Comparison of ENCODE assay signal across 8 cellular contexts in the genomic region with DNA sequence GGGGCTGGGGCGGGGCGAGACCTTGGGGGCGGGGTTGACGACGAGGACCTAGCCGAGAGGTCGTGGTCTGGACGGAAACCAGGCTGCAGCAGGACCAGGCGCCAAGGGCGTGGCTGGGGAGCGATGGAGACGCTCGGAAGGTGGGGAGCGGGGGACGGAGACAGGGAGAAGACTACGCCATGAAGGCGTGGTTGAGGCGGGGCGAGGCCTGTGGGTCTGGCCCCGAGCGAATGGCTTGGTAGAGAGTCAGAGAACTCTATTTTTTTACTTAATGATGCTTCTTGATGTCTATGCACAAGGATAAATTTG. TPM values are rescaled to one million over a fixed set of nuclear protein-coding genes. Genes with fewer than 3 reads are reported as not detected.
DNase-seq lines count a peak whose midpoint lies in the region; ATAC-seq, FAIRE-seq and TF ChIP-seq lines count a peak whose summit lies in the region.

No MANE protein-coding gene starts in this region.

- peaks cover 42% of the 10 kb centered on the region for H3K79me2 ChIP-seq in astrocyte (ENCODE audit: insufficient read depth, low read length)

- H3K4me1 Mint-ChIP-seq in astrocyte (ENCODE audit: low read depth, unreplicated experiment), result peaks cover 13% of the 10 kb centered on the region

- ATAC-seq in HG02623 (IDR thresholded peaks at IDR 0.05; ENCODE audit: unreplicated experiment) (no peak), aorta (ENCODE audit: low FRiP score) (no peak)

- intact Hi-C loops in aorta (cut with DNase I), result loop anchor here (1.0 to 2.0 kb wide), 2 partner anchors 27 kb away; no protein-coding TSS in a partner anchor

- H3K9me3 ChIP-seq in AG04450 (ENCODE audit: control insufficient read depth, insufficient read depth, low read length), result peaks cover 12% of the 10 kb centered on the region; the same call in 1 of the 2 replicates
- H3K9me3 ChIP-seq in astrocyte (ENCODE audit: insufficient read depth, low read depth, low read length), result no peaks in the 10 kb centered on the region
- peaks cover 4% of the 10 kb centered on the region for H3K9me3 ChIP-seq in mesodermal cell (ENCODE audit: control insufficient read depth, low read length)
- no peaks in the 10 kb centered on the region for H3K9me3 ChIP-seq in aorta (ENCODE audit: control insufficient read depth, low read length)

- 3 to 4% methylated on average over 11 to 18 of the region's 21 CpGs for WGBS in mesodermal cell (ENCODE audit: insufficient coverage in 2 of 2), 2 experiments
- 0 to 1% methylated on average over 21 of the region's 21 CpGs for WGBS in aorta, 2 donors

- peaks cover 8% of the 10 kb centered on the region for H3K4me1 ChIP-seq in astrocyte (ENCODE audit: insufficient read depth, low read length)
- no peaks in the 10 kb centered on the region for H3K4me1 ChIP-seq in mesodermal cell (ENCODE audit: control insufficient read depth, insufficient read depth, low read length, poor library complexity, severe bottlenecking)
- H3K4me1 ChIP-seq in aorta (ENCODE audit: control insufficient read depth in 1 of 2, insufficient read depth in 2 of 2, low read length in 2 of 2), result no peaks in the 10 kb centered on the region

- H3K9me3 Mint-ChIP-seq in astrocyte (ENCODE audit: unreplicated experiment), result no peaks in the 10 kb centered on the region

- H4K20me1 ChIP-seq in astrocyte (ENCODE audit: insufficient read depth, low read length), result peaks cover 23% of the 10 kb centered on the region

- DNase-seq in AG04450 (ENCODE audit: low read depth, low spot score) (no peak), HFF-Myc (ENCODE audit: extremely low read depth, low read depth) (no peak), astrocyte (ENCODE audit: low read depth) (no peak), HT-29 (ENCODE audit: low spot score) (no peak), aorta (no peak), NCI-H1092 (lab: John Stamatoyannopoulos, UW) (no peak)

- no peaks in the 10 kb centered on the region for H3K27me3 Mint-ChIP-seq in astrocyte (ENCODE audit: low read depth, unreplicated experiment)

- no peaks in the 10 kb centered on the region for H3K36me3 ChIP-seq in astrocyte (ENCODE audit: insufficient read depth, low read length)
- H3K36me3 ChIP-seq in mesodermal cell (ENCODE audit: control insufficient read depth, insufficient read depth, low read length), result peaks cover 33% of the 10 kb centered on the region
- H3K36me3 ChIP-seq in aorta (ENCODE audit: control insufficient read depth in 1 of 2, insufficient read depth in 2 of 2, low read length in 1 of 2), result no peaks in the 10 kb centered on the region

- peak overlapping the region; percentile 94 for H3K4me3 Mint-ChIP-seq in astrocyte (ENCODE audit: unreplicated experiment)

- CTCF ChIA-PET in AG04450 (lab: Charles Lee), result no interaction called here

- H3K4me2 ChIP-seq in astrocyte (ENCODE audit: low read length), result peak overlapping the region; percentile 84

- TF ChIP-seq CTCF in AG04450 (IDR thresholded peaks at IDR 0.05; ENCODE audit: low read depth, low read length), result no peak
- TF ChIP-seq CTCF in HFF-Myc (IDR thresholded peaks at IDR 0.05; ENCODE audit: low read depth, low read length, missing control alignments), result no peak
- TF ChIP-seq CTCF in astrocyte (IDR thresholded peaks at IDR 0.05; ENCODE audit: insufficient read depth, low read depth, low read length), result no peak

- FAIRE-seq in astrocyte (lab: Jason Lieb, UNC), result no peak

- H3K27me3 ChIP-seq in AG04450 (ENCODE audit: control insufficient read depth, insufficient read depth, low read length) (no peaks in the 10 kb centered on the region), astrocyte (ENCODE audit: insufficient read depth, low read length) (no peaks in the 10 kb centered on the region), aorta (ENCODE audit: control insufficient read depth in 1 of 2, insufficient read depth in 2 of 2, low read length in 1 of 2) (no peaks in the 10 kb centered on the region)

- peaks cover 18% of the 10 kb centered on the region for H3K36me3 Mint-ChIP-seq in astrocyte (ENCODE audit: low read depth, unreplicated experiment)

- H2AFZ ChIP-seq in astrocyte (ENCODE audit: low read depth, low read length), result peak overlapping the region; percentile 81

- H3K4me3 ChIP-seq in AG04450 (ENCODE audit: low read depth, low read length) (peak overlapping the region; percentile 58), HFF-Myc (replicated peaks; ENCODE audit: low read depth, low read length) (peak overlapping the region; percentile 12; the same call in 1 of the 2 replicates), astrocyte (ENCODE audit: insufficient read depth, low read depth, low read length) (peak overlapping the region; percentile 48), mesodermal cell (ENCODE audit: extremely low read depth, insufficient read depth, low read length, poor library complexity, severe bottlenecking) (peak overlapping the region; percentile 14), aorta (ENCODE audit: low read length in 2 of 2) (no peak overlapping the region)

- POLR2A ChIA-PET in AG04450 (lab: Yijun Ruan, JAX), result interaction anchor here (0.5 to 1.0 kb wide), 6 partner anchors 9 to 1429 kb away, joined by 3 to 8 read pairs (median 4); partner anchors contain the start of genes RAB11B and UBL5

- H3K27ac ChIP-seq in AG04450 (ENCODE audit: low read depth, low read length), result peak overlapping the region; percentile 57
- no peak overlapping the region for H3K27ac ChIP-seq in astrocyte (ENCODE audit: low read depth, low read length)
- H3K27ac ChIP-seq in mesodermal cell (ENCODE audit: low read depth, low read length, severe bottlenecking), result peak overlapping the region; percentile 36
- peak overlapping the region in 1 of 2 donors; percentile 14 for H3K27ac ChIP-seq in aorta (ENCODE audit: low read depth in 1 of 2, low read length in 2 of 2)

- H3K9ac ChIP-seq in astrocyte (ENCODE audit: low read length), result no peak overlapping the region

- peak overlapping the region; percentile 88 for H3K27ac Mint-ChIP-seq in astrocyte (ENCODE audit: unreplicated experiment)

RNA-seq across cellular contexts. Expression of gene FBXL12, which starts 0.7 kb away (rescaled TPM):
- polyA plus RNA-seq in AG04450 (2011; rRNA removed), result 23.6 and 28.6 TPM in 2 replicates
- 9.6 and 13.5 TPM in 2 replicates for polyA minus RNA-seq in AG04450 (2011; rRNA and poly(A)+ RNA removed)
- total RNA-seq in astrocyte, result 52.3 and 54.2 TPM in 2 replicates
- 36.2 TPM for polyA plus RNA-seq in mesodermal cell (2013, experiment 1 of 2)
- 37.4 TPM for polyA plus RNA-seq in mesodermal cell (2013, experiment 2 of 2)
- 31.8 and 40.7 TPM in 2 replicates for total RNA-seq in HT-29 (2014; rRNA removed; shearing (Covaris generic))
- total RNA-seq in aorta, result 10 to 100 TPM; 29.1 to 29.8 TPM
- 10 to 100 TPM; 11.3 to 43.5 TPM for polyA plus RNA-seq in aorta

RNA-seq across cellular contexts. Expression of gene UBL5, which starts 8.2 kb away (rescaled TPM):
- polyA plus RNA-seq in AG04450 (2011; rRNA removed) (591 and 734 TPM in 2 replicates), aorta (1,000 to 10,000 TPM in 1 of 2 donors, 100 to 1,000 TPM in 1; 603 to 1,147 TPM)
- 75.3 and 86.5 TPM in 2 replicates for polyA minus RNA-seq in AG04450 (2011; rRNA and poly(A)+ RNA removed)
- total RNA-seq in astrocyte (519 and 547 TPM in 2 replicates), aorta (100 to 1,000 TPM; 207 to 220 TPM)
- 737 TPM for polyA plus RNA-seq in mesodermal cell (2013, experiment 1 of 2)
- 650 TPM for polyA plus RNA-seq in mesodermal cell (2013, experiment 2 of 2)
- total RNA-seq in HT-29 (2014; rRNA removed; shearing (Covaris generic)), result 187 and 200 TPM in 2 replicates

RNA-seq across cellular contexts. Expression of gene PIN1, which starts 15.6 kb away (rescaled TPM):
- 33.6 and 42.7 TPM in 2 replicates for polyA plus RNA-seq in AG04450 (2011; rRNA removed)
- polyA minus RNA-seq in AG04450 (2011; rRNA and poly(A)+ RNA removed), result 13.5 and 19.1 TPM in 2 replicates
- total RNA-seq in astrocyte, result 102 and 109 TPM in 2 replicates
- 91.8 TPM for polyA plus RNA-seq in mesodermal cell (2013, experiment 1 of 2)
- 75.8 TPM for polyA plus RNA-seq in mesodermal cell (2013, experiment 2 of 2)
- 188 and 189 TPM in 2 replicates for total RNA-seq in HT-29 (2014; rRNA removed; shearing (Covaris generic))
- 10 to 100 TPM; 45.5 to 45.8 TPM for total RNA-seq in aorta
- polyA plus RNA-seq in aorta, result 100 to 1,000 TPM; 102 to 154 TPM

RNA-seq across cellular contexts. Expression of gene ZNF846, which starts 51.0 kb away (rescaled TPM):
- polyA plus RNA-seq in AG04450 (2011; rRNA removed) (8.3 and 9.2 TPM in 2 replicates), aorta (10 to 100 TPM; 13.0 to 20.2 TPM)
- polyA minus RNA-seq in AG04450 (2011; rRNA and poly(A)+ RNA removed), result 6.9 and 8.0 TPM in 2 replicates
- total RNA-seq in astrocyte (13.7 and 14.4 TPM in 2 replicates), aorta (10 to 100 TPM; 17.4 to 33.0 TPM)
- 12.1 TPM for polyA plus RNA-seq in mesodermal cell (2013, experiment 1 of 2)
- 13.8 TPM for polyA plus RNA-seq in mesodermal cell (2013, experiment 2 of 2)
- total RNA-seq in HT-29 (2014; rRNA removed; shearing (Covaris generic)), result 4.6 and 4.8 TPM in 2 replicates

Comparison
In these comparisons a context has a peak if more than half of its experiments do, and no peak if none do; other contexts are left out.
1. H3K4me3 ChIP-seq: peak in AG04450 (single experiment), HFF-Myc (single experiment), astrocyte (single experiment) and mesodermal cell (single experiment); none in aorta (0 of 2).